ENCODE assay signal across 8 cellular contexts in genomic region chr1:248622491-248623106, GRCh38. TPM values are rescaled to one million over a fixed set of nuclear protein-coding genes. Genes with fewer than 3 reads are reported as not detected.
DNase-seq lines count a peak whose midpoint lies in the region; ATAC-seq, FAIRE-seq and TF ChIP-seq lines count a peak whose summit lies in the region.

No MANE protein-coding gene starts in this region.

- TF ChIP-seq CTCF in pancreas (IDR thresholded peaks at IDR 0.05): peak in 3 of 4 donors; percentile 54 to 60 (median 57)

- H3K36me3 ChIP-seq in pancreas: no peaks in the 10 kb centered on the region

- WGBS in pancreas, 2 donors: 38 to 43% methylated on average over 5 of the region's 5 CpGs

- H3K27me3 ChIP-seq in pancreas: no peaks in the 10 kb centered on the region

- no peaks in the 10 kb centered on the region for H3K4me1 ChIP-seq in pancreas

- ATAC-seq in GM18907 (IDR thresholded peaks at IDR 0.05; ENCODE audit: unreplicated experiment) (peak; percentile 98), HG03103 (IDR thresholded peaks at IDR 0.05; ENCODE audit: low read depth, unreplicated experiment) (peak; percentile 90), pancreas (peak in 3 of 4 donors; percentile 87 to 91 (median 88)), GM21723 (IDR thresholded peaks at IDR 0.05; ENCODE audit: unreplicated experiment) (no peak)

- TF ChIP-seq POLR2A in H54 (IDR thresholded peaks at IDR 0.05; ENCODE audit: low read depth, low read length): no peak

- DNase-seq in DMS 273 (lab: John Stamatoyannopoulos, UW; ENCODE audit: unreplicated experiment): peak; percentile 51
- peak; percentile 49 for DNase-seq in NCI-H748 (lab: John Stamatoyannopoulos, UW; ENCODE audit: unreplicated experiment)
- peak; percentile 10 to 27 for DNase-seq in dermis microvascular lymphatic vessel endothelial cell (ENCODE audit: low read depth in 2 of 2)
- DNase-seq in pancreas: no peak
- no peak for DNase-seq in H54 (ENCODE audit: insufficient read length, low spot score)

- H3K27ac ChIP-seq in pancreas: no peak overlapping the region

- H3K9me3 ChIP-seq in pancreas: no peaks in the 10 kb centered on the region

- intact Hi-C loops in pancreas (cut with DNase I): loop anchor here in 1 of 3 donors (5.0 to 10.0 kb wide), 2 partner anchors 72 to 185 kb away; no protein-coding TSS in a partner anchor

- H3K4me3 ChIP-seq in pancreas: no peak overlapping the region

- FAIRE-seq in pancreas (lab: Jason Lieb, UNC) (peak; percentile 81), H54 (lab: Jason Lieb, UNC) (no peak)

RNA-seq across cellular contexts. Expression of gene OR2T11, which starts 12.3 kb away (rescaled TPM):
- total RNA-seq in dermis microvascular lymphatic vessel endothelial cell (not detected in 2 replicates), pancreas (under 1 TPM in 2 of 6 donors, not detected in 4; 0.09 to 0.12 TPM)
- polyA plus RNA-seq in pancreas: under 1 TPM in 1 of 2 donors, not detected in 1; 0.04 TPM

RNA-seq across cellular contexts. Expression of gene OR2T35, which starts 22.5 kb away (rescaled TPM):
- total RNA-seq in dermis microvascular lymphatic vessel endothelial cell (not detected in 2 replicates), pancreas (not detected)
- polyA plus RNA-seq in pancreas: not detected

RNA-seq across cellular contexts. Expression of gene OR2T10, which starts 25.1 kb away (rescaled TPM):
- total RNA-seq in dermis microvascular lymphatic vessel endothelial cell: not detected in 2 replicates
- total RNA-seq in pancreas: under 1 TPM in 1 of 6 donors, not detected in 5; 0.12 TPM
- under 1 TPM; 0.23 TPM for polyA plus RNA-seq in pancreas

RNA-seq across cellular contexts. Expression of gene OR2T27, which starts 32.7 kb away (rescaled TPM):
- total RNA-seq in dermis microvascular lymphatic vessel endothelial cell: not detected in 2 replicates
- not detected for total RNA-seq in pancreas
- polyA plus RNA-seq in pancreas: not detected

RNA-seq across cellular contexts. Expression of gene OR2T34, which starts 48.0 kb away (rescaled TPM):
- total RNA-seq in dermis microvascular lymphatic vessel endothelial cell (not detected in 2 replicates), pancreas (not detected)
- polyA plus RNA-seq in pancreas: not detected

Comparison
In these comparisons a context has a peak if more than half of its experiments do, and no peak if none do; other contexts are left out.
1. DNase-seq: peak in DMS 273 (single experiment), NCI-H748 (single experiment) and dermis microvascular lymphatic vessel endothelial cell (2 of 2); none in pancreas (0 of 6) and H54 (single experiment).